2 cellular contexts compared by ENCODE assay signal in genomic region chr1:3323791-3324703, GRCh38.
TF ChIP-seq lines count a peak whose summit lies in the region.

No MANE protein-coding gene starts in this region.

TF ChIP-seq in HepG2, 621 proteins besides CTCF, POLR2A, EP300 and RAD21 (continued from another document and continues in another):
- TF ChIP-seq, protein P1, sequence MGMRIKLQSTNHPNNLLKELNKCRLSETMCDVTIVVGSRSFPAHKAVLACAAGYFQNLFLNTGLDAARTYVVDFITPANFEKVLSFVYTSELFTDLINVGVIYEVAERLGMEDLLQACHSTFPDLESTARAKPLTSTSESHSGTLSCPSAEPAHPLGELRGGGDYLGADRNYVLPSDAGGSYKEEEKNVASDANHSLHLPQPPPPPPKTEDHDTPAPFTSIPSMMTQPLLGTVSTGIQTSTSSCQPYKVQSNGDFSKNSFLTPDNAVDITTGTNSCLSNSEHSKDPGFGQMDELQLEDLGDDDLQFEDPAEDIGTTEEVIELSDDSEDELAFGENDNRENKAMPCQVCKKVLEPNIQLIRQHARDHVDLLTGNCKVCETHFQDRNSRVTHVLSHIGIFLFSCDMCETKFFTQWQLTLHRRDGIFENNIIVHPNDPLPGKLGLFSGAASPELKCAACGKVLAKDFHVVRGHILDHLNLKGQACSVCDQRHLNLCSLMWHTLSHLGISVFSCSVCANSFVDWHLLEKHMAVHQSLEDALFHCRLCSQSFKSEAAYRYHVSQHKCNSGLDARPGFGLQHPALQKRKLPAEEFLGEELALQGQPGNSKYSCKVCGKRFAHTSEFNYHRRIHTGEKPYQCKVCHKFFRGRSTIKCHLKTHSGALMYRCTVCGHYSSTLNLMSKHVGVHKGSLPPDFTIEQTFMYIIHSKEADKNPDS (CRISPR knock-in tag; IDR thresholded peaks at IDR 0.05) = 0 out of 2 replicates have a peak, but pooled peaks have one; percentile 10
- TF ChIP-seq ZC3H13 (CRISPR knock-in tag; IDR thresholded peaks at IDR 0.05) (peak; percentile 80), ZNF83 (CRISPR knock-in tag; IDR thresholded peaks at IDR 0.05; ENCODE audit: borderline replicate concordance) (no peak), ONECUT2 (CRISPR knock-in tag; IDR thresholded peaks at IDR 0.05) (no peak), ZFX (CRISPR knock-in tag; IDR thresholded peaks at IDR 0.05; ENCODE audit: low read depth) (peak; percentile 24; the same call in 1 of the 2 replicates), AGO2 (optimal IDR thresholded peaks at IDR 0.05; ENCODE audit: low read depth, low read length) (peak; percentile 61), AGO1 (IDR thresholded peaks at IDR 0.05; ENCODE audit: low read depth, low read length, poor library complexity, severe bottlenecking) (peak; percentile 18), ZNF317 (CRISPR knock-in tag; IDR thresholded peaks at IDR 0.05) (0 out of 2 replicates have a peak, but pooled peaks have one; percentile 4), ZNF772 (CRISPR knock-in tag; IDR thresholded peaks at IDR 0.05) (0 out of 2 replicates have a peak, but pooled peaks have one; percentile 54), REL (CRISPR knock-in tag; conservative IDR thresholded peaks at IDR 0.05) (0 out of 2 replicates have a peak, but pooled peaks have one; percentile 21), ZBTB38 (CRISPR knock-in tag; IDR thresholded peaks at IDR 0.05) (peak; percentile 70), ZNF282 (IDR thresholded peaks at IDR 0.05; ENCODE audit: partially characterized antibody) (no peak), ZNF574 (CRISPR knock-in tag; IDR thresholded peaks at IDR 0.05) (peak; percentile 18; the same call in 1 of the 2 replicates), ZNF737 (CRISPR knock-in tag; IDR thresholded peaks at IDR 0.05; ENCODE audit: borderline replicate concordance) (no peak), JDP2 (CRISPR knock-in tag; IDR thresholded peaks at IDR 0.05; ENCODE audit: borderline replicate concordance) (no peak), ZNF558 (CRISPR knock-in tag; IDR thresholded peaks at IDR 0.05; ENCODE audit: borderline replicate concordance) (no peak), ZSCAN31 (CRISPR knock-in tag; IDR thresholded peaks at IDR 0.05; ENCODE audit: low read depth) (no peak), POLR2AphosphoS5 (IDR thresholded peaks at IDR 0.05; ENCODE audit: low read depth, low read length) (peak; percentile 27; the same call in 1 of the 2 replicates), ZSCAN12 (CRISPR knock-in tag; IDR thresholded peaks at IDR 0.05) (0 out of 2 replicates have a peak, but pooled peaks have one; percentile 13)
- TF ChIP-seq, protein P2, sequence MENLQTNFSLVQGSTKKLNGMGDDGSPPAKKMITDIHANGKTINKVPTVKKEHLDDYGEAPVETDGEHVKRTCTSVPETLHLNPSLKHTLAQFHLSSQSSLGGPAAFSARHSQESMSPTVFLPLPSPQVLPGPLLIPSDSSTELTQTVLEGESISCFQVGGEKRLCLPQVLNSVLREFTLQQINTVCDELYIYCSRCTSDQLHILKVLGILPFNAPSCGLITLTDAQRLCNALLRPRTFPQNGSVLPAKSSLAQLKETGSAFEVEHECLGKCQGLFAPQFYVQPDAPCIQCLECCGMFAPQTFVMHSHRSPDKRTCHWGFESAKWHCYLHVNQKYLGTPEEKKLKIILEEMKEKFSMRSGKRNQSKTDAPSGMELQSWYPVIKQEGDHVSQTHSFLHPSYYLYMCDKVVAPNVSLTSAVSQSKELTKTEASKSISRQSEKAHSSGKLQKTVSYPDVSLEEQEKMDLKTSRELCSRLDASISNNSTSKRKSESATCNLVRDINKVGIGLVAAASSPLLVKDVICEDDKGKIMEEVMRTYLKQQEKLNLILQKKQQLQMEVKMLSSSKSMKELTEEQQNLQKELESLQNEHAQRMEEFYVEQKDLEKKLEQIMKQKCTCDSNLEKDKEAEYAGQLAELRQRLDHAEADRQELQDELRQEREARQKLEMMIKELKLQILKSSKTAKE (CRISPR knock-in tag; IDR thresholded peaks at IDR 0.05; ENCODE audit: borderline replicate concordance) = 0 out of 2 replicates have a peak, but pooled peaks have one; percentile 7
- TF ChIP-seq, protein P3, sequence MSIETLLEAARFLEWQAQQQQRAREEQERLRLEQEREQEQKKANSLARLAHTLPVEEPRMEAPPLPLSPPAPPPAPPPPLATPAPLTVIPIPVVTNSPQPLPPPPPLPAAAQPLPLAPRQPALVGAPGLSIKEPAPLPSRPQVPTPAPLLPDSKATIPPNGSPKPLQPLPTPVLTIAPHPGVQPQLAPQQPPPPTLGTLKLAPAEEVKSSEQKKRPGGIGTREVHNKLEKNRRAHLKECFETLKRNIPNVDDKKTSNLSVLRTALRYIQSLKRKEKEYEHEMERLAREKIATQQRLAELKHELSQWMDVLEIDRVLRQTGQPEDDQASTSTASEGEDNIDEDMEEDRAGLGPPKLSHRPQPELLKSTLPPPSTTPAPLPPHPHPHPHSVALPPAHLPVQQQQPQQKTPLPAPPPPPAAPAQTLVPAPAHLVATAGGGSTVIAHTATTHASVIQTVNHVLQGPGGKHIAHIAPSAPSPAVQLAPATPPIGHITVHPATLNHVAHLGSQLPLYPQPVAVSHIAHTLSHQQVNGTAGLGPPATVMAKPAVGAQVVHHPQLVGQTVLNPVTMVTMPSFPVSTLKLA (IDR thresholded peaks at IDR 0.05) = no peak

TF ChIP-seq in neural cell, 6 proteins besides CTCF, POLR2A, EP300 and RAD21 (continued from another document):
- TF ChIP-seq, protein P4, sequence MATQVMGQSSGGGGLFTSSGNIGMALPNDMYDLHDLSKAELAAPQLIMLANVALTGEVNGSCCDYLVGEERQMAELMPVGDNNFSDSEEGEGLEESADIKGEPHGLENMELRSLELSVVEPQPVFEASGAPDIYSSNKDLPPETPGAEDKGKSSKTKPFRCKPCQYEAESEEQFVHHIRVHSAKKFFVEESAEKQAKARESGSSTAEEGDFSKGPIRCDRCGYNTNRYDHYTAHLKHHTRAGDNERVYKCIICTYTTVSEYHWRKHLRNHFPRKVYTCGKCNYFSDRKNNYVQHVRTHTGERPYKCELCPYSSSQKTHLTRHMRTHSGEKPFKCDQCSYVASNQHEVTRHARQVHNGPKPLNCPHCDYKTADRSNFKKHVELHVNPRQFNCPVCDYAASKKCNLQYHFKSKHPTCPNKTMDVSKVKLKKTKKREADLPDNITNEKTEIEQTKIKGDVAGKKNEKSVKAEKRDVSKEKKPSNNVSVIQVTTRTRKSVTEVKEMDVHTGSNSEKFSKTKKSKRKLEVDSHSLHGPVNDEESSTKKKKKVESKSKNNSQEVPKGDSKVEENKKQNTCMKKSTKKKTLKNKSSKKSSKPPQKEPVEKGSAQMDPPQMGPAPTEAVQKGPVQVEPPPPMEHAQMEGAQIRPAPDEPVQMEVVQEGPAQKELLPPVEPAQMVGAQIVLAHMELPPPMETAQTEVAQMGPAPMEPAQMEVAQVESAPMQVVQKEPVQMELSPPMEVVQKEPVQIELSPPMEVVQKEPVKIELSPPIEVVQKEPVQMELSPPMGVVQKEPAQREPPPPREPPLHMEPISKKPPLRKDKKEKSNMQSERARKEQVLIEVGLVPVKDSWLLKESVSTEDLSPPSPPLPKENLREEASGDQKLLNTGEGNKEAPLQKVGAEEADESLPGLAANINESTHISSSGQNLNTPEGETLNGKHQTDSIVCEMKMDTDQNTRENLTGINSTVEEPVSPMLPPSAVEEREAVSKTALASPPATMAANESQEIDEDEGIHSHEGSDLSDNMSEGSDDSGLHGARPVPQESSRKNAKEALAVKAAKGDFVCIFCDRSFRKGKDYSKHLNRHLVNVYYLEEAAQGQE (IDR thresholded peaks at IDR 0.05; ENCODE audit: borderline replicate concordance) = no peak
- TF ChIP-seq POLR2AphosphoS5 (IDR thresholded peaks at IDR 0.05) (no peak), SMC3 (conservative IDR thresholded peaks at IDR 0.05; ENCODE audit: poor library complexity) (no peak)
